In genomic region chr6:31186052-31186734, GRCh38 we compare ENCODE assay signal across 11 cellular contexts. TPM values are rescaled to one million over a fixed set of nuclear protein-coding genes. Genes with fewer than 3 reads are reported as not detected.
DNase-seq lines count a peak whose midpoint lies in the region; ATAC-seq and TF ChIP-seq lines count a peak whose summit lies in the region.
"Had no signal": no experiment of that assay in that cellular context is flagged by ENCODE, and none has a peak within 500 bp of the region (broad histone marks: within the 10 kb centered on the region; RNA-seq: fewer than 3 reads in every experiment).

No MANE protein-coding gene starts in this region.

- H3K79me2 ChIP-seq in OCI-LY1 (ENCODE audit: insufficient read depth, low read length) = no peaks in the 10 kb centered on the region

- peak overlapping the region; percentile 11; the same call in 1 of the 2 replicates for H2AFZ ChIP-seq in OCI-LY1 (ENCODE audit: low read length)

- TF ChIP-seq CTCF in OCI-LY1 (IDR thresholded peaks at IDR 0.05; ENCODE audit: low read length) (no peak), epithelial cell of proximal tubule (conservative IDR thresholded peaks at IDR 0.05; ENCODE audit: low read depth, low read length) (no peak), thyroid gland (IDR thresholded peaks at IDR 0.05) (no peak)

- in situ Hi-C loops in HAP-1 (cut with MboI; ENCODE audit: low sequenced_read_pairs) = no loop called here

- 69 to 83% methylated on average over 19 to 24 of the region's 24 CpGs for WGBS in thyroid gland, 2 donors

- no peaks in the 10 kb centered on the region for H3K9me2 ChIP-seq in OCI-LY1 (ENCODE audit: low read depth, low read length)

- H3F3A ChIP-seq in OCI-LY1 (ENCODE audit: insufficient read depth, low read length) = no peaks in the 10 kb centered on the region

- H3K36me3 ChIP-seq in OCI-LY1 (ENCODE audit: insufficient read depth, low read length) (no peaks in the 10 kb centered on the region), thyroid gland (no peaks in the 10 kb centered on the region), HAP-1 (replicated peaks) (no peaks in the 10 kb centered on the region)

- ATAC-seq in GM18858 (IDR thresholded peaks at IDR 0.05; ENCODE audit: unreplicated experiment) = no peak

- H3K9me3 ChIP-seq in OCI-LY1 (ENCODE audit: low read length) = no peaks in the 10 kb centered on the region
- no peaks in the 10 kb centered on the region for H3K9me3 ChIP-seq in thyroid gland
- no peaks in the 10 kb centered on the region for H3K9me3 ChIP-seq in HAP-1

- H3K27ac ChIP-seq in OCI-LY1 (ENCODE audit: low read depth, low read length, poor library complexity, severe bottlenecking) (peak overlapping the region; percentile 71), thyroid gland (peak overlapping the region; percentile 56 to 68 (median 66))

- TF ChIP-seq POLR2A in thyroid gland (IDR thresholded peaks at IDR 0.05) = no peak

- H3K4me1 ChIP-seq in OCI-LY1 (ENCODE audit: insufficient read depth, low read length, severe bottlenecking) = peaks cover 42% of the 10 kb centered on the region
- peaks cover 0 to 5% of the 10 kb centered on the region in 2 donors for H3K4me1 ChIP-seq in thyroid gland
- H3K4me1 ChIP-seq in HAP-1 = no peaks in the 10 kb centered on the region

- peak overlapping the region; percentile 34 for H3K4me2 ChIP-seq in OCI-LY1 (ENCODE audit: low read length)

- DNase-seq in epithelial cell of proximal tubule (ENCODE audit: low read depth) (peak; percentile 67), mucosa of gallbladder (ENCODE audit: low spot score) (peak; percentile 72), thyroid gland (peak in 1 of 2 donors; percentile 31), HAP-1 (ENCODE audit: low spot score in 2 of 2) (no peak), cerebellum (ENCODE audit: low spot score) (no peak), RKO (ENCODE audit: low spot score) (no peak)
- DNase-seq: activated T-cell treated with anti-CD3 and anti-CD28 coated beads for 4 hours, NCI-H1105 had no signal

- intact Hi-C loops in thyroid gland (cut with DNase I) = no loop called here

- H3K4me3 ChIP-seq in OCI-LY1 (ENCODE audit: low read depth, low read length, poor library complexity, severe bottlenecking) (peak overlapping the region; percentile 2), epithelial cell of proximal tubule (ENCODE audit: low read depth, low read length) (peak overlapping the region; percentile 60), thyroid gland (replicated peaks in 1 of 3) (no peak overlapping the region), HAP-1 (no peak overlapping the region)

- peak overlapping the region; percentile 39; the same call in 1 of the 2 replicates for H3K9ac ChIP-seq in OCI-LY1 (ENCODE audit: low read length)

- no peaks in the 10 kb centered on the region for H3K27me3 ChIP-seq in OCI-LY1 (ENCODE audit: insufficient read depth, low read length)
- no peaks in the 10 kb centered on the region for H3K27me3 ChIP-seq in thyroid gland
- H3K27me3 ChIP-seq in HAP-1 (ENCODE audit: low read depth) = no peaks in the 10 kb centered on the region

- H4K20me1 ChIP-seq in OCI-LY1 (ENCODE audit: insufficient read depth, low read length) = no peaks in the 10 kb centered on the region

RNA-seq across cellular contexts. Expression of gene POU5F1, which starts 15.7 kb away (rescaled TPM):
- total RNA-seq in epithelial cell of proximal tubule (2.1 and 5.1 TPM in 2 replicates), mucosa of gallbladder (9.7 TPM), thyroid gland (1 to 10 TPM in 1 of 4 donors, not detected in 3; 1.0 TPM), cerebellum (not detected)
- total RNA-seq: SK-MEL-5 had no signal

RNA-seq across cellular contexts. Expression of gene TCF19, which starts 27.8 kb away (rescaled TPM):
- total RNA-seq in epithelial cell of proximal tubule (34.1 and 47.5 TPM in 2 replicates), mucosa of gallbladder (4.8 TPM), thyroid gland (1 to 10 TPM; 1.2 to 4.9 (median 3.2) TPM), cerebellum (9.1 TPM)

RNA-seq across cellular contexts. Expression of gene CCHCR1, which starts 28.6 kb away (rescaled TPM):
- total RNA-seq in epithelial cell of proximal tubule (23.2 and 28.2 TPM in 2 replicates), mucosa of gallbladder (28.8 TPM), thyroid gland (10 to 100 TPM; 15.8 to 20.0 (median 17.0) TPM), cerebellum (11.3 TPM)

RNA-seq across cellular contexts. Expression of gene PSORS1C2, which starts 47.3 kb away (rescaled TPM):
- total RNA-seq in epithelial cell of proximal tubule (not detected in 2 replicates), mucosa of gallbladder (not detected), thyroid gland (not detected), cerebellum (not detected)
- total RNA-seq: SK-MEL-5 had no signal

Comparison
In these comparisons a context has a peak if more than half of its experiments do, and no peak if none do; other contexts are left out.
1. H3K4me3 ChIP-seq: peak in OCI-LY1 (single experiment) and epithelial cell of proximal tubule (single experiment); none in thyroid gland (0 of 3) and HAP-1 (single experiment).
2. DNase-seq: peak in epithelial cell of proximal tubule (single experiment) and mucosa of gallbladder (single experiment); none in HAP-1 (0 of 2), cerebellum (single experiment) and RKO (single experiment).